In genomic region chr12:4909734-4910501, GRCh38 we compare ENCODE assay signal across 8 cellular contexts. TPM values are rescaled to one million over a fixed set of nuclear protein-coding genes. Genes with fewer than 3 reads are reported as not detected.
DNase-seq lines count a peak whose midpoint lies in the region; ATAC-seq and TF ChIP-seq lines count a peak whose summit lies in the region.

KCNA1 (plus strand) TSS chr12:4909905; CDS start chr12:4911379, 1,474 bp downstream.

- peaks cover 0 to 12% (median 11%) of the 10 kb centered on the region in 7 donors for H3K9me3 Mint-ChIP-seq in CD14-positive monocyte
- H3K9me3 Mint-ChIP-seq in stimulated activated naive CD8-positive, alpha-beta T cell treated with anti-CD3 and anti-CD28 coated beads, Interleukin-15, Interleukin-2, amounts not matched to agents 100 ng/mL and 50 ng/mL, for 24 hours, result peaks cover 3% of the 10 kb centered on the region

- no peak within 1 kb of the TSS for H3K27ac ChIP-seq in IMR-90 (ENCODE audit: insufficient read depth, low read length)
- no peak within 1 kb of the TSS for H3K27ac ChIP-seq in brain microvascular endothelial cell

- H3K36me3 ChIP-seq in IMR-90 (ENCODE audit: control insufficient read depth, insufficient read depth, low read length) (no peaks in the 10 kb centered on the region), brain microvascular endothelial cell (replicated peaks) (no peaks in the 10 kb centered on the region)

- TF ChIP-seq POLR2A in IMR-90 (IDR thresholded peaks at IDR 0.05; ENCODE audit: low read depth, low read length), result no peak

- H3K14ac ChIP-seq in IMR-90 (replicated peaks; ENCODE audit: low read depth, low read length), result no peak within 1 kb of the TSS

- H2BK5ac ChIP-seq in IMR-90 (ENCODE audit: low read depth, low read length, poor library complexity, severe bottlenecking), result no peak within 1 kb of the TSS

- no peak within 1 kb of the TSS for H3K4ac ChIP-seq in IMR-90 (ENCODE audit: low read depth, low read length)

- POLR2A ChIA-PET in IMR-90 (lab: Charles Lee; ENCODE audit: unreplicated experiment), result no interaction called here

- peak within 1 kb of the TSS; percentile 25 for H2AK9ac ChIP-seq in IMR-90 (replicated peaks; ENCODE audit: low read depth, low read length, poor library complexity)

- H3K9me3 ChIP-seq in IMR-90 (ENCODE audit: control insufficient read depth, insufficient read depth, low read length), result peaks cover 5% of the 10 kb centered on the region; the same call in 1 of the 2 replicates

- no peak within 1 kb of the TSS for H2BK15ac ChIP-seq in IMR-90 (ENCODE audit: low read depth, low read length)

- no peak within 1 kb of the TSS; the same call in 1 of the 2 replicates for H3K4me3 ChIP-seq in IMR-90 (ENCODE audit: insufficient read depth, low read depth, low read length)
- H3K4me3 ChIP-seq in brain microvascular endothelial cell (ENCODE audit: low read depth, low read length), result peak within 1 kb of the TSS; percentile 35

- TF ChIP-seq CTCF in CD14-positive monocyte (IDR thresholded peaks at IDR 0.05) (no peak), IMR-90 (conservative IDR thresholded peaks at IDR 0.05; ENCODE audit: low read depth, low read length) (no peak), brain microvascular endothelial cell (IDR thresholded peaks at IDR 0.05; ENCODE audit: low read depth, low read length, missing control alignments) (no peak)

- H3K23ac ChIP-seq in IMR-90 (ENCODE audit: low read depth, low read length), result no peak within 1 kb of the TSS

- peaks cover 3% of the 10 kb centered on the region; the same call in 1 of the 2 replicates for H3K4me1 ChIP-seq in IMR-90 (ENCODE audit: control insufficient read depth, insufficient read depth, low read length)

- no peak within 1 kb of the TSS for H2BK120ac ChIP-seq in IMR-90 (ENCODE audit: low read depth, low read length)

- peak within 1 kb of the TSS; percentile 62 for H2AFZ ChIP-seq in IMR-90 (replicated peaks; ENCODE audit: low read length, poor library complexity)

- DNase-seq in CD14-positive monocyte (ENCODE audit: low spot score) (no peak), IMR-90 (no peak), brain microvascular endothelial cell (no peak), left kidney (ENCODE audit: low read depth, low spot score) (peak; percentile 67), SIG-M5 (lab: John Stamatoyannopoulos, UW) (no peak)

- peak; percentile 53 for ATAC-seq in IMR-90 (ENCODE audit: low read depth)
- ATAC-seq in GM19452 (IDR thresholded peaks at IDR 0.05; ENCODE audit: unreplicated experiment), result no peak
- ATAC-seq in HG03521 (IDR thresholded peaks at IDR 0.05; ENCODE audit: unreplicated experiment), result no peak

- dilution Hi-C loops in IMR-90 (cut with HindIII; ENCODE audit: low sequenced_read_pairs, unreplicated experiment), result no loop called here

- H3K27me3 ChIP-seq in IMR-90 (ENCODE audit: control insufficient read depth, insufficient read depth, low read length) (peaks cover 47% of the 10 kb centered on the region), brain microvascular endothelial cell (replicated peaks) (peaks cover 40% of the 10 kb centered on the region)

- H3K36me3 Mint-ChIP-seq in CD14-positive monocyte, result peaks cover 0 to 5% of the 10 kb centered on the region in 2 donors
- H3K36me3 Mint-ChIP-seq in stimulated activated naive CD8-positive, alpha-beta T cell treated with anti-CD3 and anti-CD28 coated beads, Interleukin-15, Interleukin-2, amounts not matched to agents 100 ng/mL and 50 ng/mL, for 24 hours (ENCODE audit: low read depth), result no peaks in the 10 kb centered on the region

- H4K8ac ChIP-seq in IMR-90 (ENCODE audit: low read depth in 2 of 2, low read length in 2 of 2), result no peak within 1 kb of the TSS

- no peak within 1 kb of the TSS for H3K18ac ChIP-seq in IMR-90 (ENCODE audit: low read depth, low read length)

- no peaks in the 10 kb centered on the region for H3K79me1 ChIP-seq in IMR-90 (ENCODE audit: low read depth in 1 of 2, low read length in 2 of 2)

- no peak within 1 kb of the TSS for H3K9ac ChIP-seq in IMR-90 (ENCODE audit: low read depth, low read length)

- no peak within 1 kb of the TSS for H2BK20ac ChIP-seq in IMR-90 (ENCODE audit: low read depth, low read length)

- no peak for TF ChIP-seq RAD21 in IMR-90 (IDR thresholded peaks at IDR 0.05; ENCODE audit: low read length)

- H4K20me1 ChIP-seq in IMR-90 (ENCODE audit: insufficient read depth, low read length), result no peaks in the 10 kb centered on the region

- H3K4me2 ChIP-seq in IMR-90 (ENCODE audit: low read depth, low read length), result peak within 1 kb of the TSS; percentile 80

- CTCF ChIA-PET in IMR-90 (lab: Yijun Ruan, JAX), result interaction anchor here (0.6 kb wide), 1 partner anchor 12 kb away, joined by 3 read pairs; no protein-coding TSS in a partner anchor

- in situ Hi-C loops in IMR-90 (cut with MboI; ENCODE audit: low sequenced_read_pairs), result no loop called here
- in situ Hi-C loops in brain microvascular endothelial cell (cut with HindIII; ENCODE audit: low pct_ligation_motif_present, low sequenced_read_pairs), result no loop called here

- peaks cover 7 to 46% (median 45%) of the 10 kb centered on the region in 3 donors for H3K27me3 Mint-ChIP-seq in CD14-positive monocyte (ENCODE audit: low read depth in 3 of 3)
- H3K27me3 Mint-ChIP-seq in stimulated activated naive CD8-positive, alpha-beta T cell treated with anti-CD3 and anti-CD28 coated beads, Interleukin-15, Interleukin-2, amounts not matched to agents 100 ng/mL and 50 ng/mL, for 24 hours, result peaks cover 49% of the 10 kb centered on the region

- no peak within 1 kb of the TSS for H2AK5ac ChIP-seq in IMR-90 (ENCODE audit: low read depth, low read length)

- 1% methylated on average over 29 of the region's 67 CpGs; no CpG with 5 or more reads in 1 of the 2 experiments for WGBS in IMR-90 (ENCODE audit: extremely low coverage in 2 of 2, insufficient read length in 1 of 2), 2 experiments

- no peak within 1 kb of the TSS for H4K91ac ChIP-seq in IMR-90 (ENCODE audit: insufficient read depth, low read depth, low read length)

- no TSS peak for BruUV-seq in IMR-90 (replicated peaks; lab: Mats Ljungman, UMichigan)

- H4K5ac ChIP-seq in IMR-90 (ENCODE audit: low read depth, low read length), result no peak within 1 kb of the TSS

- intact Hi-C loops in CD14-positive monocyte (cut with micrococcal nuclease), result no loop called here
- intact Hi-C loops in IMR-90 (cut with micrococcal nuclease), result no loop called here

- H3K4me3 Mint-ChIP-seq in CD14-positive monocyte, result peak within 1 kb of the TSS; percentile 58 to 92
- peak within 1 kb of the TSS; percentile 85 for H3K4me3 Mint-ChIP-seq in stimulated activated naive CD8-positive, alpha-beta T cell treated with anti-CD3 and anti-CD28 coated beads, Interleukin-15, Interleukin-2, amounts not matched to agents 100 ng/mL and 50 ng/mL, for 24 hours

- H3K56ac ChIP-seq in IMR-90 (ENCODE audit: extremely low read depth, insufficient read depth, low read length), result no peak within 1 kb of the TSS

- H3K9me1 ChIP-seq in IMR-90 (ENCODE audit: insufficient read depth, low read length), result no peaks in the 10 kb centered on the region

- H3K27ac Mint-ChIP-seq in CD14-positive monocyte, result no peak within 1 kb of the TSS
- H3K27ac Mint-ChIP-seq in stimulated activated naive CD8-positive, alpha-beta T cell treated with anti-CD3 and anti-CD28 coated beads, Interleukin-15, Interleukin-2, amounts not matched to agents 100 ng/mL and 50 ng/mL, for 24 hours, result no peak within 1 kb of the TSS

- H3K4me1 Mint-ChIP-seq in CD14-positive monocyte, result peaks cover 17% of the 10 kb centered on the region
- peaks cover 25% of the 10 kb centered on the region for H3K4me1 Mint-ChIP-seq in stimulated activated naive CD8-positive, alpha-beta T cell treated with anti-CD3 and anti-CD28 coated beads, Interleukin-15, Interleukin-2, amounts not matched to agents 100 ng/mL and 50 ng/mL, for 24 hours (ENCODE audit: low read depth)

TF ChIP-seq in IMR-90, 13 proteins besides CTCF, POLR2A, EP300 and RAD21:
- TF ChIP-seq MXI1 (IDR thresholded peaks at IDR 0.05; ENCODE audit: borderline replicate concordance, low read depth, low read length) (no peak), SMC3 (IDR thresholded peaks at IDR 0.05; ENCODE audit: low read depth, low read length) (no peak), CHD1 (IDR thresholded peaks at IDR 0.05; ENCODE audit: low read depth, low read length) (no peak), USF2 (IDR thresholded peaks at IDR 0.05; ENCODE audit: low read depth, low read length) (no peak), CEBPB (IDR thresholded peaks at IDR 0.05; ENCODE audit: low read depth, low read length) (no peak), RFX5 (IDR thresholded peaks at IDR 0.05; ENCODE audit: low read depth, low read length) (no peak), ELK1 (IDR thresholded peaks at IDR 0.05; ENCODE audit: borderline replicate concordance, low read depth, low read length) (no peak), MAZ (IDR thresholded peaks at IDR 0.05; ENCODE audit: borderline replicate concordance, low read depth, low read length) (no peak), NFE2L2 (IDR thresholded peaks at IDR 0.05; ENCODE audit: low read depth, low read length) (no peak), FOS (IDR thresholded peaks at IDR 0.05; ENCODE audit: low read depth, low read length) (no peak), BHLHE40 (IDR thresholded peaks at IDR 0.05; ENCODE audit: low read depth, low read length) (no peak), MAFK (IDR thresholded peaks at IDR 0.05; ENCODE audit: low read depth, low read length) (no peak), RCOR1 (IDR thresholded peaks at IDR 0.05; ENCODE audit: insufficient replicate concordance, low read length) (no peak)
TF ChIP-seq in IMR-90: peak in this region for 0.

RNA-seq across cellular contexts. Expression of gene KCNA1, which starts in this region (rescaled TPM):
- polyA plus RNA-seq in CD14-positive monocyte (not detected), IMR-90 (2012; rRNA removed) (not detected in 2 replicates)
- not detected in 2 replicates for total RNA-seq in IMR-90 (2012; rRNA removed)
- polyA plus RNA-seq in IMR-90 (2012; cell fraction: cytosol; rRNA removed), result not detected in 2 replicates
- not detected in 2 replicates for polyA plus RNA-seq in IMR-90 (2012; cell fraction: nucleus; rRNA removed; ENCODE audit: low replicate concordance)

Comparison
In these comparisons a context has a peak if more than half of its experiments do, and no peak if none do; other contexts are left out.
1. Peak in ATAC-seq and H3K4me2 ChIP-seq in IMR-90; RNA of the gene not detected or under 1 TPM.